13 cellular contexts compared by ENCODE assay signal in the genomic region with DNA sequence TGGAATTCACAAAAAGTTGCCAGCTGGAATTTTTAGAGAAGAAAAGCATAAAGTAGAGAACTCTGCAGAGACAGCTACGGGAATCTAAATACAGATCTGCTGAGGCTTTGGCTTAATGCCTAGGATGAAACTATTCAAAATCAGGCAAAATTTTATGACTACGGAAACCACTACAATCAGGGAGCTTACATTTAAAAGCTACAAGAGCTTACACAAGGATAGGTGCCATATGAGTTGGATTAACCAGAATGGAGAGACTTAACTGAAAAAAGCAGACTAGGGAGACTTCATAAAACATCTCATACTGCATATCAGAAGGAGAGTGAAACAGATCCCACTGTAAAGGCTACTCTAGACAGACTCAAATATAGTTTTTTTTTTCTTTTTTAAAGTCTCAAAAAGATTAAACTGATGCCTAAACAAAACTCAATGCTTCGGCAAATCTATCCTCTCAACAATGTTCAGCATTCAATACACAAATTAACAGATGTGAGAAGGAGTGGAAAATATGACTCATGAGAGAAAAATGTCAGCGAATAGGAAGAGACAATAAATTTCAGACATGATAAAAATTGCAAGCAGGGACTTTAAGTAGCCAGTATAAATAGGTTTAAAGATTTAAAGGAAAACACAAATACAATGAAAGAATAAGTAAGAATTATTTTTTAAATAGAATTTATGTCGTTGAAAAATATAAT.
A peak's percentile ranks its signal among the peaks of the same experiment; 100 is the strongest.
DNase-seq lines count a peak whose midpoint lies in the region; ATAC-seq and TF ChIP-seq lines count a peak whose summit lies in the region.
"Had no signal": no experiment of that assay in that cellular context is flagged by ENCODE, and none has a peak within 500 bp of the region (broad histone marks: within the 10 kb centered on the region; RNA-seq: fewer than 3 reads in every experiment).

No MANE protein-coding gene starts in this region.

- H3K9me3 ChIP-seq in Caco-2 = no peaks in the 10 kb centered on the region

- H3K4me3 ChIP-seq in BJ (ENCODE audit: low read depth, low read length) (peak overlapping the region; percentile 9; the same call in 1 of the 2 replicates), choroid plexus epithelial cell (ENCODE audit: low read depth, low read length) (no peak overlapping the region), mesendoderm (ENCODE audit: low read length) (no peak overlapping the region), Caco-2 (ENCODE audit: low read depth, low read length) (no peak overlapping the region)
- H3K4me3 ChIP-seq: left lung had no signal

- no peak overlapping the region for H3K4ac ChIP-seq in mesendoderm (ENCODE audit: low read depth, low read length)

- H3K27ac ChIP-seq in mesendoderm (ENCODE audit: low read depth, low read length) = no peak overlapping the region
- H3K27ac ChIP-seq: left lung had no signal

- H3K9ac ChIP-seq in mesendoderm (ENCODE audit: low read length) = no peak overlapping the region

- no peak overlapping the region for H2BK5ac ChIP-seq in mesendoderm (ENCODE audit: low read length)

- no TSS peak for BruUV-seq in Caco-2 (replicated peaks; lab: Mats Ljungman, UMichigan)

- 100% methylated on average over 1 of the region's 5 CpGs for WGBS in mesendoderm (ENCODE audit: extremely low coverage, insufficient coverage, low lambda C conversion rate)

- no peaks in the 10 kb centered on the region for H3K27me3 ChIP-seq in BJ (ENCODE audit: control insufficient read depth, insufficient read depth, low read length)
- no peaks in the 10 kb centered on the region for H3K27me3 ChIP-seq in mesendoderm (ENCODE audit: insufficient read depth, low read length, poor library complexity)
- H3K27me3 ChIP-seq in Caco-2 (replicated peaks; ENCODE audit: control insufficient read depth, insufficient read depth, low read length) = no peaks in the 10 kb centered on the region
- H3K27me3 ChIP-seq: left lung had no signal

- no peak for ATAC-seq in GM18870 (IDR thresholded peaks at IDR 0.05; ENCODE audit: unreplicated experiment)
- ATAC-seq: left lung, T-cell had no signal

- H3K9me3 Mint-ChIP-seq in Caco-2 (ENCODE audit: unreplicated experiment) = no peaks in the 10 kb centered on the region

- H4K8ac ChIP-seq in mesendoderm (ENCODE audit: low read depth, low read length) = no peak overlapping the region

- H2BK15ac ChIP-seq in mesendoderm (replicated peaks; ENCODE audit: low read depth) = no peak overlapping the region

- H3K4me3 Mint-ChIP-seq in Caco-2 (ENCODE audit: unreplicated experiment) = no peak overlapping the region
- H3K4me3 Mint-ChIP-seq: CD4-positive, alpha-beta memory T cell; T-cell had no signal

- H2AK5ac ChIP-seq in mesendoderm (ENCODE audit: low read length) = no peak overlapping the region

- no peaks in the 10 kb centered on the region for H3K79me2 ChIP-seq in mesendoderm (ENCODE audit: control insufficient read depth, insufficient read depth, low read length)

- TF ChIP-seq CTCF in BJ (IDR thresholded peaks at IDR 0.05; ENCODE audit: insufficient read depth, low read depth, low read length) (no peak), choroid plexus epithelial cell (conservative IDR thresholded peaks at IDR 0.05; ENCODE audit: low read depth, low read length) (no peak), Caco-2 (IDR thresholded peaks at IDR 0.05; ENCODE audit: insufficient read depth in 1 of 2, low read depth in 1 of 2, low read length in 1 of 2, severe bottlenecking in 1 of 2, unreplicated experiment in 1 of 2) (no peak)

- H3K36me3 Mint-ChIP-seq in Caco-2 (ENCODE audit: insufficient read depth, unreplicated experiment) = no peaks in the 10 kb centered on the region
- H3K36me3 Mint-ChIP-seq: CD4-positive, alpha-beta memory T cell; T-cell had no signal

- no peak overlapping the region for H2BK120ac ChIP-seq in mesendoderm (ENCODE audit: low read depth, low read length)

- no peak overlapping the region for H3K4me2 ChIP-seq in mesendoderm (ENCODE audit: low read length)

- no peak overlapping the region for H3K27ac Mint-ChIP-seq in Caco-2 (ENCODE audit: unreplicated experiment)
- H3K27ac Mint-ChIP-seq: CD4-positive, alpha-beta memory T cell; T-cell had no signal

- DNase-seq in BJ (ENCODE audit: low read depth) (peak; percentile 90), MV-4-11 (lab: John Stamatoyannopoulos, UW) (peak; percentile 36), choroid plexus epithelial cell (ENCODE audit: low read depth) (peak; percentile 92), mesendoderm (peak; percentile 59), GOT3 (lab: John Stamatoyannopoulos, UW) (no peak), Caco-2 (no peak), NCI-H2196 treated with DMSO at 0.1 percent for 48 hours (lab: John Stamatoyannopoulos, UW; ENCODE audit: unreplicated experiment) (no peak)
- DNase-seq: activated CD4-positive, alpha-beta T cell treated with anti-CD3 and anti-CD28 coated beads, Interleukin-2, amount 50 U/mL, for 48 hours; CD4-positive, alpha-beta memory T cell; left lung; stimulated activated CD8-positive, alpha-beta memory T cell treated with anti-CD3 and anti-CD28 coated beads, Interleukin-4, amount 100 ng/mL, for 48 hours; T-cell had no signal

- no peaks in the 10 kb centered on the region for H3K4me1 Mint-ChIP-seq in Caco-2 (ENCODE audit: low read depth, unreplicated experiment)
- H3K4me1 Mint-ChIP-seq: CD4-positive, alpha-beta memory T cell; T-cell had no signal

- no peaks in the 10 kb centered on the region for H3K27me3 Mint-ChIP-seq in Caco-2 (ENCODE audit: insufficient read depth, unreplicated experiment)
- H3K27me3 Mint-ChIP-seq: CD4-positive, alpha-beta memory T cell; T-cell had no signal

- POLR2A ChIA-PET in BJ (lab: Charles Lee) = no interaction called here
- POLR2A ChIA-PET in Caco-2 (lab: Charles Lee) = no interaction called here

- no peaks in the 10 kb centered on the region for H3K36me3 ChIP-seq in BJ (ENCODE audit: control insufficient read depth, insufficient read depth, low read length)
- H3K36me3 ChIP-seq in mesendoderm (ENCODE audit: control insufficient read depth, insufficient read depth, low read length) = no peaks in the 10 kb centered on the region
- H3K36me3 ChIP-seq in Caco-2 (ENCODE audit: control insufficient read depth, insufficient read depth, low read length) = no peaks in the 10 kb centered on the region
- H3K36me3 ChIP-seq: left lung had no signal

- intact Hi-C loops in Caco-2 (cut with micrococcal nuclease; ENCODE audit: unreplicated experiment) = loop anchor here (5.0 kb wide), 1 partner anchor 325 kb away; no protein-coding TSS in a partner anchor

- H3K18ac ChIP-seq in mesendoderm (ENCODE audit: low read length) = no peak overlapping the region

- no peak overlapping the region for H3K23ac ChIP-seq in mesendoderm (ENCODE audit: low read length)

- CTCF ChIA-PET in BJ (lab: Yijun Ruan, JAX) = interaction anchor here (0.7 kb wide), 1 partner anchor 671 kb away, joined by 3 read pairs; no protein-coding TSS in a partner anchor
- CTCF ChIA-PET in Caco-2 (lab: Charles Lee) = no interaction called here

- no peak overlapping the region for H3K56ac ChIP-seq in mesendoderm (ENCODE audit: low read length)

- H3K4me1 ChIP-seq in mesendoderm (ENCODE audit: control insufficient read depth, low read depth, low read length) = no peaks in the 10 kb centered on the region
- H3K4me1 ChIP-seq in Caco-2 = no peaks in the 10 kb centered on the region
- H3K4me1 ChIP-seq: left lung had no signal

- H4K5ac ChIP-seq in mesendoderm (ENCODE audit: low read length) = no peak overlapping the region

- H3K79me1 ChIP-seq in mesendoderm (ENCODE audit: low read length) = no peaks in the 10 kb centered on the region

Comparison
In these comparisons a context has a peak if more than half of its experiments do, and no peak if none do; other contexts are left out.
1. DNase-seq: peak in BJ (single experiment), MV-4-11 (single experiment), choroid plexus epithelial cell (single experiment) and mesendoderm (single experiment); none in GOT3 (single experiment), Caco-2 (0 of 2) and NCI-H2196 treated with DMSO at 0.1 percent for 48 hours (single experiment).